In the genomic region with DNA sequence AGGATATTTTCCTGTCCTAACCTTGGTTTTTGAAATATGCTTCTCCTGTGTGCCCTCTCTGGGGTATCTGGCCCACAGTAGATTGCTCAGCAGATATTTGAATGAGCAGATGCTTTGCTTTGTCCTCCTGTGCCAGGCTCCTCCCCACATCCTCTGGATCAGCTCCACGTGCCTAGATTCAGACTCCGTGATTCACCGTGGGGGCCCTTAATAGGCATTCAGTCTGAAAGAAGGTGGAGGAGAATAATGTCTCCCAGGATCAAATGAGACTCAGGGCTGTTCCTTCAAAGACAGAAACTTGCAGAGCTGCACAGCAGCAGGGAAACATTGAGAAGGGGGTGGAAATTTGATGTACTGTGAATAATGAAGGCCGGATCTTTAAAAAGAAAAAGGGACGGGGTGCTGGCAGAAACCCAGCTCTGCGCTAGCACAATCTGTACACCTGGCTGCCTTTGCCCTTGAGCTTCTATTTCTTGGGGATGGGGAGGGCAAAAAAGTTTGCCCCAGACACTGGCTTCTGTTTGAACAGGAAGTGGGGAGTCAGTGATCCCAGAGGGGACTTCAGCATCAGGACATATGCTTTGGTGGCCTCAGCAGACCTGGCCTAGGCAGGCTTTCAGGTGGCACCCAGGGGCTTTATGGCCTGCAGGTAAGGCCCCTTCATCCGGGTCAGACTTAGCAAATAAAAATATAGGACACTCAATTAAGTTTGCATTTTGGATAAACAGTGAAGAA, we compare ENCODE assay signal across 1 cellular context.
TF ChIP-seq lines count a peak whose summit lies in the region.

No MANE protein-coding gene starts in this region.

TF ChIP-seq in HepG2, 621 proteins besides CTCF, POLR2A, EP300 and RAD21 (continued from another document and continues in another):
- TF ChIP-seq, protein P1, sequence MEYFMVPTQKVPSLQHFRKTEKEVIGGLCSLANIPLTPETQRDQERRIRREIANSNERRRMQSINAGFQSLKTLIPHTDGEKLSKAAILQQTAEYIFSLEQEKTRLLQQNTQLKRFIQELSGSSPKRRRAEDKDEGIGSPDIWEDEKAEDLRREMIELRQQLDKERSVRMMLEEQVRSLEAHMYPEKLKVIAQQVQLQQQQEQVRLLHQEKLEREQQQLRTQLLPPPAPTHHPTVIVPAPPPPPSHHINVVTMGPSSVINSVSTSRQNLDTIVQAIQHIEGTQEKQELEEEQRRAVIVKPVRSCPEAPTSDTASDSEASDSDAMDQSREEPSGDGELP (IDR thresholded peaks at IDR 0.05; ENCODE audit: borderline replicate concordance, low read depth), result 0 out of 2 replicates have a peak, but pooled peaks have one; percentile 44
- TF ChIP-seq, protein P2, sequence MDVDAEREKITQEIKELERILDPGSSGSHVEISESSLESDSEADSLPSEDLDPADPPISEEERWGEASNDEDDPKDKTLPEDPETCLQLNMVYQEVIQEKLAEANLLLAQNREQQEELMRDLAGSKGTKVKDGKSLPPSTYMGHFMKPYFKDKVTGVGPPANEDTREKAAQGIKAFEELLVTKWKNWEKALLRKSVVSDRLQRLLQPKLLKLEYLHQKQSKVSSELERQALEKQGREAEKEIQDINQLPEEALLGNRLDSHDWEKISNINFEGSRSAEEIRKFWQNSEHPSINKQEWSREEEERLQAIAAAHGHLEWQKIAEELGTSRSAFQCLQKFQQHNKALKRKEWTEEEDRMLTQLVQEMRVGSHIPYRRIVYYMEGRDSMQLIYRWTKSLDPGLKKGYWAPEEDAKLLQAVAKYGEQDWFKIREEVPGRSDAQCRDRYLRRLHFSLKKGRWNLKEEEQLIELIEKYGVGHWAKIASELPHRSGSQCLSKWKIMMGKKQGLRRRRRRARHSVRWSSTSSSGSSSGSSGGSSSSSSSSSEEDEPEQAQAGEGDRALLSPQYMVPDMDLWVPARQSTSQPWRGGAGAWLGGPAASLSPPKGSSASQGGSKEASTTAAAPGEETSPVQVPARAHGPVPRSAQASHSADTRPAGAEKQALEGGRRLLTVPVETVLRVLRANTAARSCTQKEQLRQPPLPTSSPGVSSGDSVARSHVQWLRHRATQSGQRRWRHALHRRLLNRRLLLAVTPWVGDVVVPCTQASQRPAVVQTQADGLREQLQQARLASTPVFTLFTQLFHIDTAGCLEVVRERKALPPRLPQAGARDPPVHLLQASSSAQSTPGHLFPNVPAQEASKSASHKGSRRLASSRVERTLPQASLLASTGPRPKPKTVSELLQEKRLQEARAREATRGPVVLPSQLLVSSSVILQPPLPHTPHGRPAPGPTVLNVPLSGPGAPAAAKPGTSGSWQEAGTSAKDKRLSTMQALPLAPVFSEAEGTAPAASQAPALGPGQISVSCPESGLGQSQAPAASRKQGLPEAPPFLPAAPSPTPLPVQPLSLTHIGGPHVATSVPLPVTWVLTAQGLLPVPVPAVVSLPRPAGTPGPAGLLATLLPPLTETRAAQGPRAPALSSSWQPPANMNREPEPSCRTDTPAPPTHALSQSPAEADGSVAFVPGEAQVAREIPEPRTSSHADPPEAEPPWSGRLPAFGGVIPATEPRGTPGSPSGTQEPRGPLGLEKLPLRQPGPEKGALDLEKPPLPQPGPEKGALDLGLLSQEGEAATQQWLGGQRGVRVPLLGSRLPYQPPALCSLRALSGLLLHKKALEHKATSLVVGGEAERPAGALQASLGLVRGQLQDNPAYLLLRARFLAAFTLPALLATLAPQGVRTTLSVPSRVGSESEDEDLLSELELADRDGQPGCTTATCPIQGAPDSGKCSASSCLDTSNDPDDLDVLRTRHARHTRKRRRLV (CRISPR knock-in tag; IDR thresholded peaks at IDR 0.05), result no peak
- TF ChIP-seq ZNF772 (CRISPR knock-in tag; IDR thresholded peaks at IDR 0.05) (peak; percentile 2; the same call in 1 of the 2 replicates), REXO4 (CRISPR knock-in tag; IDR thresholded peaks at IDR 0.05; ENCODE audit: borderline replicate concordance) (no peak), TGIF2 (CRISPR knock-in tag; IDR thresholded peaks at IDR 0.05) (peak; percentile 43; the same call in 1 of the 2 replicates), MED1 (CRISPR knock-in tag; IDR thresholded peaks at IDR 0.05) (peak; percentile 56; the same call in 1 of the 2 replicates), ZBTB42 (CRISPR knock-in tag; IDR thresholded peaks at IDR 0.05) (no peak), HOXA5 (CRISPR knock-in tag; IDR thresholded peaks at IDR 0.05) (peak; percentile 19; the same call in 1 of the 2 replicates), MYNN (CRISPR knock-in tag; IDR thresholded peaks at IDR 0.05; ENCODE audit: low read depth) (no peak), ZNF263 (CRISPR knock-in tag; IDR thresholded peaks at IDR 0.05) (peak; percentile 86), ZEB1 (IDR thresholded peaks at IDR 0.05; ENCODE audit: insufficient replicate concordance, low read depth) (peak; percentile 48), ZNF546 (CRISPR knock-in tag; conservative IDR thresholded peaks at IDR 0.05) (no peak), ETV6 (CRISPR knock-in tag; conservative IDR thresholded peaks at IDR 0.05) (no peak), NAIF1 (CRISPR knock-in tag; IDR thresholded peaks at IDR 0.05; ENCODE audit: borderline replicate concordance) (peak; percentile 36; the same call in 1 of the 2 replicates), TAF1 (CRISPR knock-in tag; IDR thresholded peaks at IDR 0.05) (no peak), ARID2 (CRISPR knock-in tag; IDR thresholded peaks at IDR 0.05; ENCODE audit: borderline replicate concordance) (no peak), HNRNPK (IDR thresholded peaks at IDR 0.05; ENCODE audit: low read depth, low read length, poor library complexity, severe bottlenecking) (no peak), POLR2AphosphoS5 (IDR thresholded peaks at IDR 0.05; ENCODE audit: low read depth, low read length) (peak; percentile 48; the same call in 1 of the 2 replicates), TBP (CRISPR knock-in tag; IDR thresholded peaks at IDR 0.05) (no peak), ZFP36L1 (CRISPR knock-in tag; IDR thresholded peaks at IDR 0.05) (0 out of 2 replicates have a peak, but pooled peaks have one; percentile 11), ZNF274 (CRISPR knock-in tag; IDR thresholded peaks at IDR 0.05) (peak; percentile 74; the same call in 1 of the 2 replicates), ZNF180 (CRISPR knock-in tag; IDR thresholded peaks at IDR 0.05; ENCODE audit: borderline replicate concordance, low read depth) (0 out of 2 replicates have a peak, but pooled peaks have one; percentile 48), MYC (CRISPR knock-in tag; IDR thresholded peaks at IDR 0.05; ENCODE audit: borderline replicate concordance) (0 out of 2 replicates have a peak, but pooled peaks have one; percentile 44)
- TF ChIP-seq, protein P3, sequence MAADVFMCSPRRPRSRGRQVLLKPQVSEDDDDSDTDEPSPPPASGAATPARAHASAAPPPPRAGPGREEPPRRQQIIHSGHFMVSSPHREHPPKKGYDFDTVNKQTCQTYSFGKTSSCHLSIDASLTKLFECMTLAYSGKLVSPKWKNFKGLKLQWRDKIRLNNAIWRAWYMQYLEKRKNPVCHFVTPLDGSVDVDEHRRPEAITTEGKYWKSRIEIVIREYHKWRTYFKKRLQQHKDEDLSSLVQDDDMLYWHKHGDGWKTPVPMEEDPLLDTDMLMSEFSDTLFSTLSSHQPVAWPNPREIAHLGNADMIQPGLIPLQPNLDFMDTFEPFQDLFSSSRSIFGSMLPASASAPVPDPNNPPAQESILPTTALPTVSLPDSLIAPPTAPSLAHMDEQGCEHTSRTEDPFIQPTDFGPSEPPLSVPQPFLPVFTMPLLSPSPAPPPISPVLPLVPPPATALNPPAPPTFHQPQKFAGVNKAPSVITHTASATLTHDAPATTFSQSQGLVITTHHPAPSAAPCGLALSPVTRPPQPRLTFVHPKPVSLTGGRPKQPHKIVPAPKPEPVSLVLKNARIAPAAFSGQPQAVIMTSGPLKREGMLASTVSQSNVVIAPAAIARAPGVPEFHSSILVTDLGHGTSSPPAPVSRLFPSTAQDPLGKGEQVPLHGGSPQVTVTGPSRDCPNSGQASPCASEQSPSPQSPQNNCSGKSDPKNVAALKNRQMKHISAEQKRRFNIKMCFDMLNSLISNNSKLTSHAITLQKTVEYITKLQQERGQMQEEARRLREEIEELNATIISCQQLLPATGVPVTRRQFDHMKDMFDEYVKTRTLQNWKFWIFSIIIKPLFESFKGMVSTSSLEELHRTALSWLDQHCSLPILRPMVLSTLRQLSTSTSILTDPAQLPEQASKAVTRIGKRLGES (CRISPR knock-in tag; IDR thresholded peaks at IDR 0.05; ENCODE audit: borderline replicate concordance), result 0 out of 2 replicates have a peak, but pooled peaks have one; percentile 25
- TF ChIP-seq, protein P4, sequence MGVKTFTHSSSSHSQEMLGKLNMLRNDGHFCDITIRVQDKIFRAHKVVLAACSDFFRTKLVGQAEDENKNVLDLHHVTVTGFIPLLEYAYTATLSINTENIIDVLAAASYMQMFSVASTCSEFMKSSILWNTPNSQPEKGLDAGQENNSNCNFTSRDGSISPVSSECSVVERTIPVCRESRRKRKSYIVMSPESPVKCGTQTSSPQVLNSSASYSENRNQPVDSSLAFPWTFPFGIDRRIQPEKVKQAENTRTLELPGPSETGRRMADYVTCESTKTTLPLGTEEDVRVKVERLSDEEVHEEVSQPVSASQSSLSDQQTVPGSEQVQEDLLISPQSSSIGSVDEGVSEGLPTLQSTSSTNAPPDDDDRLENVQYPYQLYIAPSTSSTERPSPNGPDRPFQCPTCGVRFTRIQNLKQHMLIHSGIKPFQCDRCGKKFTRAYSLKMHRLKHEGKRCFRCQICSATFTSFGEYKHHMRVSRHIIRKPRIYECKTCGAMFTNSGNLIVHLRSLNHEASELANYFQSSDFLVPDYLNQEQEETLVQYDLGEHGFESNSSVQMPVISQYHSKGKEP (CRISPR knock-in tag; IDR thresholded peaks at IDR 0.05), result no peak
- TF ChIP-seq, protein P5, sequence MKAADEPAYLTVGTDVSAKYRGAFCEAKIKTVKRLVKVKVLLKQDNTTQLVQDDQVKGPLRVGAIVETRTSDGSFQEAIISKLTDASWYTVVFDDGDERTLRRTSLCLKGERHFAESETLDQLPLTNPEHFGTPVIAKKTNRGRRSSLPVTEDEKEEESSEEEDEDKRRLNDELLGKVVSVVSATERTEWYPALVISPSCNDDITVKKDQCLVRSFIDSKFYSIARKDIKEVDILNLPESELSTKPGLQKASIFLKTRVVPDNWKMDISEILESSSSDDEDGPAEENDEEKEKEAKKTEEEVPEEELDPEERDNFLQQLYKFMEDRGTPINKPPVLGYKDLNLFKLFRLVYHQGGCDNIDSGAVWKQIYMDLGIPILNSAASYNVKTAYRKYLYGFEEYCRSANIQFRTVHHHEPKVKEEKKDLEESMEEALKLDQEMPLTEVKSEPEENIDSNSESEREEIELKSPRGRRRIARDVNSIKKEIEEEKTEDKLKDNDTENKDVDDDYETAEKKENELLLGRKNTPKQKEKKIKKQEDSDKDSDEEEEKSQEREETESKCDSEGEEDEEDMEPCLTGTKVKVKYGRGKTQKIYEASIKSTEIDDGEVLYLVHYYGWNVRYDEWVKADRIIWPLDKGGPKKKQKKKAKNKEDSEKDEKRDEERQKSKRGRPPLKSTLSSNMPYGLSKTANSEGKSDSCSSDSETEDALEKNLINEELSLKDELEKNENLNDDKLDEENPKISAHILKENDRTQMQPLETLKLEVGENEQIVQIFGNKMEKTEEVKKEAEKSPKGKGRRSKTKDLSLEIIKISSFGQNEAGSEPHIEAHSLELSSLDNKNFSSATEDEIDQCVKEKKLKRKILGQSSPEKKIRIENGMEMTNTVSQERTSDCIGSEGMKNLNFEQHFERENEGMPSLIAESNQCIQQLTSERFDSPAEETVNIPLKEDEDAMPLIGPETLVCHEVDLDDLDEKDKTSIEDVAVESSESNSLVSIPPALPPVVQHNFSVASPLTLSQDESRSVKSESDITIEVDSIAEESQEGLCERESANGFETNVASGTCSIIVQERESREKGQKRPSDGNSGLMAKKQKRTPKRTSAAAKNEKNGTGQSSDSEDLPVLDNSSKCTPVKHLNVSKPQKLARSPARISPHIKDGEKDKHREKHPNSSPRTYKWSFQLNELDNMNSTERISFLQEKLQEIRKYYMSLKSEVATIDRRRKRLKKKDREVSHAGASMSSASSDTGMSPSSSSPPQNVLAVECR (CRISPR knock-in tag; IDR thresholded peaks at IDR 0.05; ENCODE audit: borderline replicate concordance), result peak; percentile 2; the same call in 1 of the 2 replicates
- TF ChIP-seq, protein P6, sequence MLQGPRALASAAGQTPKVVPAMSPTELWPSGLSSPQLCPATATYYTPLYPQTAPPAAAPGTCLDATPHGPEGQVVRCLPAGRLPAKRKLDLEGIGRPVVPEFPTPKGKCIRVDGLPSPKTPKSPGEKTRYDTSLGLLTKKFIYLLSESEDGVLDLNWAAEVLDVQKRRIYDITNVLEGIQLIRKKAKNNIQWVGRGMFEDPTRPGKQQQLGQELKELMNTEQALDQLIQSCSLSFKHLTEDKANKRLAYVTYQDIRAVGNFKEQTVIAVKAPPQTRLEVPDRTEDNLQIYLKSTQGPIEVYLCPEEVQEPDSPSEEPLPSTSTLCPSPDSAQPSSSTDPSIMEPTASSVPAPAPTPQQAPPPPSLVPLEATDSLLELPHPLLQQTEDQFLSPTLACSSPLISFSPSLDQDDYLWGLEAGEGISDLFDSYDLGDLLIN (CRISPR knock-in tag; IDR thresholded peaks at IDR 0.05; ENCODE audit: borderline replicate concordance), result peak; percentile 33; the same call in 1 of the 2 replicates
- TF ChIP-seq, protein P7, sequence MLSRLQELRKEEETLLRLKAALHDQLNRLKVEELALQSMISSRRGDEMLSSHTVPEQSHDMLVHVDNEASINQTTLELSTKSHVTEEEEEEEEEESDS (CRISPR knock-in tag; IDR thresholded peaks at IDR 0.05; ENCODE audit: borderline replicate concordance), result no peak
- TF ChIP-seq, protein P8, sequence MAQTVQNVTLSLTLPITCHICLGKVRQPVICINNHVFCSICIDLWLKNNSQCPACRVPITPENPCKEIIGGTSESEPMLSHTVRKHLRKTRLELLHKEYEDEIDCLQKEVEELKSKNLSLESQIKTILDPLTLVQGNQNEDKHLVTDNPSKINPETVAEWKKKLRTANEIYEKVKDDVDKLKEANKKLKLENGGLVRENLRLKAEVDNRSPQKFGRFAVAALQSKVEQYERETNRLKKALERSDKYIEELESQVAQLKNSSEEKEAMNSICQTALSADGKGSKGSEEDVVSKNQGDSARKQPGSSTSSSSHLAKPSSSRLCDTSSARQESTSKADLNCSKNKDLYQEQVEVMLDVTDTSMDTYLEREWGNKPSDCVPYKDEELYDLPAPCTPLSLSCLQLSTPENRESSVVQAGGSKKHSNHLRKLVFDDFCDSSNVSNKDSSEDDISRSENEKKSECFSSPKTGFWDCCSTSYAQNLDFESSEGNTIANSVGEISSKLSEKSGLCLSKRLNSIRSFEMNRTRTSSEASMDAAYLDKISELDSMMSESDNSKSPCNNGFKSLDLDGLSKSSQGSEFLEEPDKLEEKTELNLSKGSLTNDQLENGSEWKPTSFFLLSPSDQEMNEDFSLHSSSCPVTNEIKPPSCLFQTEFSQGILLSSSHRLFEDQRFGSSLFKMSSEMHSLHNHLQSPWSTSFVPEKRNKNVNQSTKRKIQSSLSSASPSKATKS (CRISPR knock-in tag; IDR thresholded peaks at IDR 0.05), result 0 out of 2 replicates have a peak, but pooled peaks have one; percentile 26
